In the genomic region with DNA sequence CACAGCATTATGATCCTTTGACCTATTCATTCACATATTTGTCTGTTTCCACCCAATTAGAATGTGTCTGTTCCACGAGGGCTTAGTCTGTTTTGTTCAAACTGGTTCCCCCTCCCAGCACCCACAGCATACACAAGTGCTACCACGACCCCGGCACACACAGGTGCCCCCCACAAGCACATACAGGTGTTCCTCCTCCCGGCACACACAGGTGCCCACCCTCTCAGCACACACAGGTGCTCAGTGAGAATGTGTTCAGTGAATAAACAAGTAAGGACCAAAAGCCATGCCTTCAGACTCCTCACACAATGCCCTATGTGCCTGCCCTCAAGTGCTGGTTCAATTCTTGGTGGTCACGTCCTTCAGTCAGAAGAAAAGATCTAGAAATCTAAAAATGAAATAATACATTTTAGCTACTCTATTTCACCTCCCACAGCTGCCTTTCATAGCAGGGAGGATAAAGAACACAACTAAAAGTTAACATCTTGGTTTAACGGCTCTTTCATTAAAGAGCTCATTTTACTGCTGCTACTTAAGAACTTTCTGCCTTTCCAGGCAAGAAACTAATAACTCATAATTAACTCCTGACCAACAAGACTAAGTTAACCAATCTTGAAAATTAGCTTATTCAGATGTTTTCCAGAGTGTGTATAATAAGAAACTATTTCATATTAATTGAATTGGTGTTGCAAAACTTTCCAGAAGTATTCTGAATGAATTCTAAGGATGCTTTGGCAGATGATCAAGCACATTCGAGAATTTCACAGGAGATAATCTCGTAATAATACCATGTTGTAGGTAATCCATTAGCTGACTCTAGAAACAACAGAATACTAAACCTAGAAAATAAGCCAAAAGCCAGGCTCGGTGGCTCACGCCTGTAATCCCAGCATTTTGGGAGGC, we compare ENCODE assay signal across 1 cellular context.
TF ChIP-seq lines count a peak whose summit lies in the region.

No MANE protein-coding gene starts in this region.

TF ChIP-seq in WTC11, 78 proteins besides CTCF, POLR2A, EP300 and RAD21 (continued from another document):
- no peak for TF ChIP-seq ETV6 (CRISPR knock-in tag; IDR thresholded peaks at IDR 0.05)
- TF ChIP-seq ELF4 (CRISPR knock-in tag; IDR thresholded peaks at IDR 0.05; ENCODE audit: low read depth), result no peak
- TF ChIP-seq ERG (CRISPR knock-in tag; IDR thresholded peaks at IDR 0.05), result no peak
- TF ChIP-seq IRF1 (CRISPR knock-in tag; IDR thresholded peaks at IDR 0.05), result no peak
